In the genomic region with DNA sequence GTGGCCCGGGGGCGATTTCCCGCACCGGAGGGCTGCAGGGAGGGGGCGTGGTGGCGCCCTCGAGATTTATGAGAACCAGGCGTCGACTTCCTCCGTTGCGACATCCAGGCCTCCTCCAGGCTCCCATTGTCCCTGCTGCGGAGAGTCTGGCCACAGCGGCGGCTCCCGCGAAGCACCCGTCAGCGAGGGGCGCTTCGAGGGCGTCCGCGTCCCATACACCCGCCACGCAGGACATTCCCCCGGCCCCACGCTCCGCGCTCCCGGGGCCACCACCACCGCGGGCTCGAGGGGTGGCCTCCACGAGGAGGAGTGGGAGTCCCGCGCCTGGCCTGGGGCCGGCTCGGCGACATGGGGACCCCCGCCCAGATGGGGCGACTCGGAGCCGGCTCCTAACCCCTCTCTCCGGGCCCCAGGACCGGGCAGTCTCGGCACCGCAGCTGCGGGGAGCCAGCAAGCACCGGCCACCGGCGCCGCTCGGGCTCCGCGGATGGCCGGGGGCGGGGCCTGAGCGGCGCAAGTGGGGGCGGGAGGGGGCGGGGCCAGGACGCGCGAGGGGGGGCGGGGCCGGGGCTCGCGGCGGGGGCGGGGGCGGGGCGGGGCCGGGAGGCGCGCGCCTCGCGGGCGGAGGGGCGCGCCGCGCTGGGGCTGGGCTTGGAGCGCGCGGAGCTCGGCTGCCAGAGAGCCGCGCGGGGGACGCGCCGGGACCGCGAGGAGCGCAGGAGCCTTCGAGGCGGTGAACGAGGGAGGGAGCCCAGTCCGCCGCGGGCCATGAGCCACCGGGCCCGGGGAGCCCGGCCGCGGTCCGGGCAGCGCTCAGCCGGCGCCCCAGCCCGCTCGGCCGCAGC, we compare ENCODE assay signal across 8 cellular contexts. TPM values are rescaled to one million over a fixed set of nuclear protein-coding genes. Genes with fewer than 3 reads are reported as not detected.
DNase-seq lines count a peak whose midpoint lies in the region; ATAC-seq and TF ChIP-seq lines count a peak whose summit lies in the region.

A gene (plus strand): TSS at position 632 of the 845 bp plus-strand sequence. CDS start 13,683 bp downstream, outside the sequence.

- TF ChIP-seq CTCF in GM10248 (IDR thresholded peaks at IDR 0.05; ENCODE audit: control extremely low read depth, extremely low read depth, low read depth, missing control alignments) (no peak), OCI-LY7 (conservative IDR thresholded peaks at IDR 0.05; ENCODE audit: low read length) (peak; percentile 26; the same call in 1 of the 2 replicates), glutamatergic neuron (IDR thresholded peaks at IDR 0.05; ENCODE audit: partially characterized antibody, unreplicated experiment) (no peak)

- H2BK120ac ChIP-seq in neuronal stem cell (ENCODE audit: low read depth, low read length), result no peak within 1 kb of the TSS

- DNase-seq in GM10248 (ENCODE audit: extremely low spot score), result peak; percentile 85
- peak; percentile 77 for DNase-seq in OCI-LY7 (ENCODE audit: low spot score)
- DNase-seq in glutamatergic neuron, result peak; percentile 70
- peak; percentile 65 for DNase-seq in neuronal stem cell (ENCODE audit: low spot score)

- H3K27me3 Mint-ChIP-seq in activated naive CD4-positive, alpha-beta T cell treated with anti-CD3 and anti-CD28 coated beads, Interleukin-2, amount 50 U/mL, for 24 hours, result no peaks in the 10 kb centered on the region
- peaks cover 15% of the 10 kb centered on the region for H3K27me3 Mint-ChIP-seq in glutamatergic neuron (ENCODE audit: unreplicated experiment)

- CTCF ChIA-PET in GM10248 (lab: Yijun Ruan, JAX) (interaction anchor here (1.6 kb wide), 3 partner anchors 7 to 102 kb away, joined by 3 to 8 read pairs (median 7); no protein-coding TSS in a partner anchor), OCI-LY7 (lab: Charles Lee; ENCODE audit: unreplicated experiment) (no interaction called here)

- peak within 1 kb of the TSS; percentile 96 for H2AK5ac ChIP-seq in neuronal stem cell (ENCODE audit: low read depth, low read length)

- POLR2A ChIA-PET in GM10248 (lab: Yijun Ruan, JAX), result interaction anchor here (1.4 kb wide), 1 partner anchor 15 kb away, joined by 4 read pairs; no protein-coding TSS in a partner anchor
- POLR2A ChIA-PET in OCI-LY7 (lab: Charles Lee), result interaction anchor here (1.3 to 11.9 kb wide), 3 partner anchors 19 to 161 kb away, joined by 4 to 154 read pairs (median 14); a partner anchor contains a TSS

- no CpG with 5 or more reads among the region's 114 CpGs for WGBS in neuronal stem cell (ENCODE audit: extremely low coverage in 2 of 2, insufficient read length in 2 of 2, insufficient replicate concordance in 1 of 2), 2 donors

- H3K27me3 ChIP-seq in neuronal stem cell (ENCODE audit: control insufficient read depth in 3 of 3, insufficient read depth in 3 of 3, low read depth in 1 of 3, low read length in 3 of 3), result no peaks in the 10 kb centered on the region

- H3K4me1 ChIP-seq in OCI-LY7 (ENCODE audit: insufficient read depth, low read length, poor library complexity, severe bottlenecking) (peaks cover 63% of the 10 kb centered on the region), neuronal stem cell (ENCODE audit: control insufficient read depth in 2 of 2, insufficient read depth in 1 of 2, low read depth in 1 of 2, low read length in 2 of 2) (peaks cover 21 to 26% of the 10 kb centered on the region in 2 donors)

- no peaks in the 10 kb centered on the region for H4K20me1 ChIP-seq in OCI-LY7 (ENCODE audit: insufficient read depth, low read length)

- peaks cover 32% of the 10 kb centered on the region for H3K4me1 Mint-ChIP-seq in activated naive CD4-positive, alpha-beta T cell treated with anti-CD3 and anti-CD28 coated beads, Interleukin-2, amount 50 U/mL, for 24 hours
- H3K4me1 Mint-ChIP-seq in glutamatergic neuron (ENCODE audit: low read depth, unreplicated experiment), result peaks cover 13% of the 10 kb centered on the region

- H4K91ac ChIP-seq in neuronal stem cell (ENCODE audit: low read depth, low read length, poor library complexity), result no peak within 1 kb of the TSS

- peak within 1 kb of the TSS; percentile 82 for H2BK5ac ChIP-seq in neuronal stem cell (ENCODE audit: low read length)

- peak within 1 kb of the TSS; percentile 95 for H3K4ac ChIP-seq in neuronal stem cell (ENCODE audit: low read length)

- H3K9me3 ChIP-seq in OCI-LY7 (ENCODE audit: low read length) (no peaks in the 10 kb centered on the region), neuronal stem cell (replicated peaks in 1 of 2; ENCODE audit: control insufficient read depth in 2 of 2, insufficient read depth in 1 of 2, low read depth in 1 of 2, low read length in 2 of 2) (no peaks in the 10 kb centered on the region)

- BruUV-seq in OCI-LY7 (replicated peaks; lab: Mats Ljungman, UMichigan), result no TSS peak

- H3K4me3 Mint-ChIP-seq in activated naive CD4-positive, alpha-beta T cell treated with anti-CD3 and anti-CD28 coated beads, Interleukin-2, amount 50 U/mL, for 24 hours, result peak within 1 kb of the TSS; percentile 82
- H3K4me3 Mint-ChIP-seq in glutamatergic neuron (ENCODE audit: unreplicated experiment), result peak within 1 kb of the TSS; percentile 57

- H3K27ac ChIP-seq in OCI-LY7 (ENCODE audit: low read depth, low read length, poor library complexity, severe bottlenecking) (peak within 1 kb of the TSS; percentile 97), neuronal stem cell (replicated peaks; ENCODE audit: low read length) (peak within 1 kb of the TSS; percentile 26)

- no peak within 1 kb of the TSS for H3K27ac Mint-ChIP-seq in activated naive CD4-positive, alpha-beta T cell treated with anti-CD3 and anti-CD28 coated beads, Interleukin-2, amount 50 U/mL, for 24 hours
- peak within 1 kb of the TSS; percentile 43 for H3K27ac Mint-ChIP-seq in glutamatergic neuron (ENCODE audit: unreplicated experiment)

- H3K4me3 ChIP-seq in OCI-LY7 (ENCODE audit: low read depth, low read length, poor library complexity, severe bottlenecking), result peak within 1 kb of the TSS; percentile 95
- H3K4me3 ChIP-seq in neuronal stem cell (ENCODE audit: low read length in 2 of 2), result peak within 1 kb of the TSS; percentile 95

- H3K79me2 ChIP-seq in OCI-LY7 (ENCODE audit: insufficient read depth, low read depth, low read length), result peaks cover 40% of the 10 kb centered on the region

- H3K9ac ChIP-seq in neuronal stem cell (ENCODE audit: low read depth, low read length, poor library complexity), result peak within 1 kb of the TSS; percentile 99

- intact Hi-C loops in OCI-LY7 (cut with micrococcal nuclease; ENCODE audit: unreplicated experiment), result loop anchor here (5.0 kb wide), 3 partner anchors 36 to 181 kb away; no protein-coding TSS in a partner anchor

- H4K8ac ChIP-seq in neuronal stem cell (ENCODE audit: low read depth, low read length), result peak within 1 kb of the TSS; percentile 86

- H2BK12ac ChIP-seq in neuronal stem cell (ENCODE audit: low read length), result peak within 1 kb of the TSS; percentile 97

- H3K14ac ChIP-seq in neuronal stem cell (ENCODE audit: low read length), result peak within 1 kb of the TSS; percentile 99

- no peaks in the 10 kb centered on the region for H3K36me3 Mint-ChIP-seq in activated naive CD4-positive, alpha-beta T cell treated with anti-CD3 and anti-CD28 coated beads, Interleukin-2, amount 50 U/mL, for 24 hours
- no peaks in the 10 kb centered on the region for H3K36me3 Mint-ChIP-seq in glutamatergic neuron (ENCODE audit: unreplicated experiment)

- H3K23ac ChIP-seq in neuronal stem cell (ENCODE audit: low read depth, low read length, poor library complexity), result peak within 1 kb of the TSS; percentile 95

- peak within 1 kb of the TSS; percentile 98 for H2BK15ac ChIP-seq in neuronal stem cell (ENCODE audit: low read length)

- H3K9me3 Mint-ChIP-seq in activated naive CD4-positive, alpha-beta T cell treated with anti-CD3 and anti-CD28 coated beads, Interleukin-2, amount 50 U/mL, for 24 hours, result no peaks in the 10 kb centered on the region
- peaks cover 3% of the 10 kb centered on the region for H3K9me3 Mint-ChIP-seq in glutamatergic neuron (ENCODE audit: unreplicated experiment)

- H3K18ac ChIP-seq in neuronal stem cell (ENCODE audit: low read length), result peak within 1 kb of the TSS; percentile 100

- no peaks in the 10 kb centered on the region for H3K9me2 ChIP-seq in OCI-LY7 (ENCODE audit: insufficient read depth, low read length)

- peaks cover 5% of the 10 kb centered on the region for H3K79me1 ChIP-seq in neuronal stem cell (ENCODE audit: low read depth, low read length)

- H3K4me2 ChIP-seq in OCI-LY7 (ENCODE audit: low read length) (peak within 1 kb of the TSS; percentile 97), neuronal stem cell (ENCODE audit: insufficient read depth, low read length, poor library complexity, severe bottlenecking) (peak within 1 kb of the TSS; percentile 97)

- 0 out of 2 replicates have a peak within 1 kb of the TSS, but pooled peaks have one; percentile 32 for H2AFZ ChIP-seq in OCI-LY7 (ENCODE audit: low read length)
- peak within 1 kb of the TSS; percentile 99 for H2AFZ ChIP-seq in neuronal stem cell (ENCODE audit: low read length)

- peaks cover 19% of the 10 kb centered on the region for H3K36me3 ChIP-seq in OCI-LY7 (ENCODE audit: insufficient read depth, low read length)
- H3K36me3 ChIP-seq in neuronal stem cell (replicated peaks in 1 of 2; ENCODE audit: control insufficient read depth in 2 of 2, insufficient read depth in 2 of 2, low read length in 2 of 2), result no peaks in the 10 kb centered on the region

- ATAC-seq in HG03175 (IDR thresholded peaks at IDR 0.05; ENCODE audit: unreplicated experiment) (peak; percentile 24), HG02623 (IDR thresholded peaks at IDR 0.05; ENCODE audit: unreplicated experiment) (no peak), HG03571 (IDR thresholded peaks at IDR 0.05; ENCODE audit: unreplicated experiment) (no peak)

RNA-seq across cellular contexts. Expression of the gene that starts here (rescaled TPM):
- total RNA-seq in OCI-LY7 (2014; rRNA removed; shearing (Covaris generic)), result 27.3 and 42.0 TPM in 2 replicates
- total RNA-seq in OCI-LY7 (2022) (109 and 131 TPM in 2 replicates), glutamatergic neuron (ENCODE audit: unreplicated experiment) (11.6 TPM)
- polyA plus RNA-seq in neuronal stem cell (2013, experiment 1 of 2), result 9.5 TPM
- 9.6 TPM for polyA plus RNA-seq in neuronal stem cell (2013, experiment 2 of 2)
